5 cellular contexts compared by ENCODE assay signal in genomic region chr21:41256231-41256630, GRCh38.
DNase-seq lines count a peak whose midpoint lies in the region; ATAC-seq, FAIRE-seq and TF ChIP-seq lines count a peak whose summit lies in the region.
"Not testable (repeated sequence)": the region's sequence is repeated elsewhere in the genome, so short reads cannot be mapped to it uniquely, and the experiment has no call there.

No MANE protein-coding gene starts in this region.

- POLR2A ChIA-PET in HEK293 (lab: Yijun Ruan, JAX); K562 (lab: Yijun Ruan, JAX); MCF 10A (lab: Yijun Ruan, JAX): not testable (repeated sequence)

- intact Hi-C loops in K562 (cut with micrococcal nuclease): not testable (repeated sequence)
- intact Hi-C loops in MCF 10A (cut with micrococcal nuclease): loop anchor here (5.0 kb wide), 1 partner anchor 89 kb away; the partner anchor contains the start of gene BACE2

- not testable (repeated sequence) for H3K9me3 Mint-ChIP-seq in MCF 10A (ENCODE audit: unreplicated experiment); endothelial cell (ENCODE audit: unreplicated experiment)
- peaks cover 14% of the 10 kb centered on the region for H3K9me3 Mint-ChIP-seq in progenitor cell of endocrine pancreas (ENCODE audit: low read depth)

- not testable (repeated sequence) for TF ChIP-seq POLR2A in K562 (conservative IDR thresholded peaks at IDR 0.05)

- not testable (repeated sequence) for H3K79me2 ChIP-seq in K562 (ENCODE audit: control insufficient read depth, insufficient read depth, low read length)

- TF ChIP-seq CTCF in HEK293 (tag by site-specific recombination; IDR thresholded peaks at IDR 0.05); K562 (IDR thresholded peaks at IDR 0.05 in 2 of 3, conservative IDR thresholded peaks at IDR 0.05 in 1 of 3; ENCODE audit: insufficient read depth in 2 of 3, low read depth in 1 of 3, low read length in 3 of 3); MCF 10A (IDR thresholded peaks at IDR 0.05; ENCODE audit: unreplicated experiment); endothelial cell (IDR thresholded peaks at IDR 0.05; ENCODE audit: unreplicated experiment); progenitor cell of endocrine pancreas (IDR thresholded peaks at IDR 0.05; ENCODE audit: unreplicated experiment): not testable (repeated sequence)

- not testable (repeated sequence) for H3K4me3 ChIP-seq in HEK293 (ENCODE audit: low read depth, low read length); K562

- TF ChIP-seq EP300 in K562 (IDR thresholded peaks at IDR 0.05; ENCODE audit: low read length): not testable (repeated sequence)

- not testable (repeated sequence) for H3K4me3 Mint-ChIP-seq in MCF 10A (ENCODE audit: unreplicated experiment); progenitor cell of endocrine pancreas (ENCODE audit: low read depth)
- peak overlapping the region; percentile 17 for H3K4me3 Mint-ChIP-seq in endothelial cell (ENCODE audit: unreplicated experiment)

- ATAC-seq in K562: not testable (repeated sequence)

- not testable (repeated sequence) for H2AFZ ChIP-seq in K562 (ENCODE audit: low read depth, low read length)

- not testable (repeated sequence) for DNase-seq in K562 (ENCODE audit: extremely low read depth in 1 of 4, low spot score in 3 of 4); MCF 10A (ENCODE audit: unreplicated experiment); endothelial cell (ENCODE audit: low spot score); progenitor cell of endocrine pancreas (ENCODE audit: low spot score, unreplicated experiment)

- not testable (repeated sequence) for H3K27me3 Mint-ChIP-seq in MCF 10A (ENCODE audit: insufficient read depth, unreplicated experiment); endothelial cell (ENCODE audit: unreplicated experiment); progenitor cell of endocrine pancreas

- CTCF ChIA-PET in HEK293 (lab: Yijun Ruan, JAX); K562 (lab: Yijun Ruan, JAX; ENCODE audit: low intra/inter-chr PET ratio); MCF 10A (lab: Yijun Ruan, JAX): not testable (repeated sequence)

- not testable (repeated sequence) for FAIRE-seq in K562 (lab: Jason Lieb, UNC)

- in situ Hi-C loops in K562 (cut with MboI): not testable (repeated sequence)

- not testable (repeated sequence) for H3K4me1 Mint-ChIP-seq in MCF 10A (ENCODE audit: insufficient read depth, unreplicated experiment); endothelial cell (ENCODE audit: unreplicated experiment); progenitor cell of endocrine pancreas (ENCODE audit: low read depth)

- not testable (repeated sequence) for H3K9me3 ChIP-seq in HEK293 (ENCODE audit: control insufficient read depth, insufficient read depth, low read depth, low read length); K562 (replicated peaks; ENCODE audit: control insufficient read depth, insufficient read depth, low read depth, low read length)

- not testable (repeated sequence) for BruUV-seq in K562 (replicated peaks; lab: Mats Ljungman, UMichigan); MCF 10A (replicated peaks; lab: Mats Ljungman, UMichigan)

- not testable (repeated sequence) for H3K27ac ChIP-seq in HEK293 (ENCODE audit: extremely low read depth, low read depth, low read length); K562 (ENCODE audit: extremely low read depth, low read depth, low read length)

- not testable (repeated sequence) for H3K27me3 ChIP-seq in K562 (ENCODE audit: control insufficient read depth in 2 of 2, insufficient read depth in 2 of 2, low read length in 2 of 2)

- not testable (repeated sequence) for H4K20me1 ChIP-seq in K562 (replicated peaks; ENCODE audit: control insufficient read depth, insufficient read depth, low read length)

- not testable (repeated sequence) for H3K9me1 ChIP-seq in K562 (ENCODE audit: control insufficient read depth, insufficient read depth, low read length)

- H3K27ac Mint-ChIP-seq in MCF 10A (ENCODE audit: low read depth, unreplicated experiment) (peak overlapping the region; percentile 49), progenitor cell of endocrine pancreas (peak overlapping the region; percentile 33)
- not testable (repeated sequence) for H3K27ac Mint-ChIP-seq in endothelial cell (ENCODE audit: unreplicated experiment)

- H3K4me1 ChIP-seq in HEK293 (ENCODE audit: control insufficient read depth, insufficient read depth, low read length); K562 (replicated peaks in 1 of 2; ENCODE audit: control insufficient read depth in 2 of 2, insufficient read depth in 2 of 2, low read length in 2 of 2): not testable (repeated sequence)

- 32% methylated on average over 1 of the region's 1 CpG for WGBS in K562 (ENCODE audit: insufficient coverage, low coverage, missing lambda C conversion rate)

- not testable (repeated sequence) for H3K4me2 ChIP-seq in K562 (ENCODE audit: insufficient read depth, low read length)

- TF ChIP-seq RAD21 in K562 (CRISPR knock-in tag; conservative IDR thresholded peaks at IDR 0.05 in 1 of 2, IDR thresholded peaks at IDR 0.05 in 1 of 2): not testable (repeated sequence)

- H3K36me3 ChIP-seq in HEK293 (ENCODE audit: control insufficient read depth in 2 of 2, insufficient read depth in 1 of 2, low read length in 2 of 2): peaks cover 4 to 25% of the 10 kb centered on the region in 2 experiments; a peak in 2 of 3 replicates
- H3K36me3 ChIP-seq in K562 (ENCODE audit: control insufficient read depth, insufficient read depth, low read length): not testable (repeated sequence)

- peaks cover 47% of the 10 kb centered on the region for H3K36me3 Mint-ChIP-seq in MCF 10A (ENCODE audit: insufficient read depth, unreplicated experiment)
- peaks cover 61% of the 10 kb centered on the region for H3K36me3 Mint-ChIP-seq in endothelial cell (ENCODE audit: low read depth, unreplicated experiment)
- peaks cover 29% of the 10 kb centered on the region for H3K36me3 Mint-ChIP-seq in progenitor cell of endocrine pancreas (ENCODE audit: insufficient read depth)

- H3K9ac ChIP-seq in K562 (ENCODE audit: insufficient read depth in 1 of 2, low read depth in 2 of 2, low read length in 2 of 2): not testable (repeated sequence)

TF ChIP-seq in HEK293, 187 proteins besides CTCF, POLR2A, EP300 and RAD21:
- TF ChIP-seq ZNF280D (tag by site-specific recombination; IDR thresholded peaks at IDR 0.05) (peak; percentile 79; the same call in 1 of the 2 replicates), ZNF146 (tag by site-specific recombination; IDR thresholded peaks at IDR 0.05) (peak; percentile 97)

TF ChIP-seq in K562, 482 proteins besides CTCF, POLR2A, EP300 and RAD21:
- TF ChIP-seq RBM25 (IDR thresholded peaks at IDR 0.05; ENCODE audit: low read depth, low read length, severe bottlenecking) (peak; percentile 23), ZNF146 (CRISPR knock-in tag; IDR thresholded peaks at IDR 0.05; ENCODE audit: unreplicated experiment) (peak; percentile 50)
